Comparison of ENCODE assay signal across 16 cellular contexts in the genomic region with DNA sequence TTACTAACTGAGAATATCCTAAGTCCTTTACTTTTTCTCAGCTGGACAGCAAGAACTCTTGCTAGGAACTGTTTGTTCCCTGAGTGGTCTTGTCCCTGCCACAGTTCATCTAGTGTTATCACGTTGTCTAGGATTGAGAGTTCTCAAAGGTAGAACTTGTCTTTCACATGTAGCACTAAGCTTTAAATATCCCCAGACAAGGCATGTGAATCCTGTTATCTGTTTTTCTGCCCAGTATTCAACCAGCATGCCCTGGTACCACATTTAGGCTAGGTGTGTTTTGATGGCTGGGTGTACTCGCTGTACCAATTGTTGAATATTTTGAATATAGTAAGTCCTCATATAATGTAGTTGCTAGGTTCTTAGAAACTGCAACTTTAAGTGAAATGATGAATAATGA. TPM values are rescaled to one million over a fixed set of nuclear protein-coding genes. Genes with fewer than 3 reads are reported as not detected.
DNase-seq lines count a peak whose midpoint lies in the region; ATAC-seq and TF ChIP-seq lines count a peak whose summit lies in the region.
"Had no signal": no experiment of that assay in that cellular context is flagged by ENCODE, and none has a peak within 500 bp of the region (broad histone marks: within the 10 kb centered on the region; RNA-seq: fewer than 3 reads in every experiment).

No MANE protein-coding gene starts in this region.

- TF ChIP-seq CTCF in heart left ventricle (IDR thresholded peaks at IDR 0.05) (no peak), left ventricle myocardium inferior (IDR thresholded peaks at IDR 0.05; ENCODE audit: borderline replicate concordance) (no peak)

- WGBS in heart left ventricle, 4 donors: 50 to 70% (median 58%) methylated on average over 2 of the region's 2 CpGs
- WGBS in right cardiac atrium: 67% methylated on average over 2 of the region's 2 CpGs

- no peak overlapping the region for H3K4me3 ChIP-seq in heart left ventricle
- H3K4me3 ChIP-seq in left ventricle myocardium inferior: no peak overlapping the region
- no peak overlapping the region for H3K4me3 ChIP-seq in right cardiac atrium (ENCODE audit: low read length)
- H3K4me3 ChIP-seq: HAP-1 had no signal

- intact Hi-C loops in Right ventricle myocardium superior (cut with DNase I) (no loop called here), heart left ventricle (cut with DNase I) (no loop called here), left ventricle myocardium inferior (cut with micrococcal nuclease) (no loop called here), right cardiac atrium (cut with DNase I) (no loop called here)

- H3K4me1 ChIP-seq in heart left ventricle: peaks cover 0 to 21% (median 9%) of the 10 kb centered on the region in 12 donors
- H3K4me1 ChIP-seq in left ventricle myocardium inferior: peaks cover 29% of the 10 kb centered on the region
- peaks cover 8% of the 10 kb centered on the region for H3K4me1 ChIP-seq in right cardiac atrium (ENCODE audit: control insufficient read depth, insufficient read depth, low read length)

- no peaks in the 10 kb centered on the region for H3K27me3 ChIP-seq in heart left ventricle
- no peaks in the 10 kb centered on the region for H3K27me3 ChIP-seq in left ventricle myocardium inferior (ENCODE audit: low read depth)
- H3K27me3 ChIP-seq in right cardiac atrium (ENCODE audit: control insufficient read depth, insufficient read depth): no peaks in the 10 kb centered on the region

- H3K9me3 ChIP-seq in heart left ventricle: peaks cover 0 to 11% (median 0%) of the 10 kb centered on the region in 12 donors
- no peaks in the 10 kb centered on the region for H3K9me3 ChIP-seq in left ventricle myocardium inferior (replicated peaks)
- H3K9me3 ChIP-seq in right cardiac atrium (ENCODE audit: control insufficient read depth, low read length): no peaks in the 10 kb centered on the region
- H3K9me3 ChIP-seq: HAP-1 had no signal

- ATAC-seq in Right ventricle myocardium superior (ENCODE audit: poor library complexity) (peak; percentile 93), heart left ventricle (peak; percentile 81 to 89 (median 84)), right cardiac atrium (peak; percentile 77 to 88), GM19351 (IDR thresholded peaks at IDR 0.05; ENCODE audit: unreplicated experiment) (no peak)

- H3K27ac ChIP-seq in heart left ventricle: peak overlapping the region in 7 of 12 donors; percentile 17 to 70 (median 31)
- peak overlapping the region; percentile 70 for H3K27ac ChIP-seq in left ventricle myocardium inferior (replicated peaks)
- H3K27ac ChIP-seq in right cardiac atrium (ENCODE audit: low read length): peak overlapping the region; percentile 61

- TF ChIP-seq POLR2A in heart left ventricle (IDR thresholded peaks at IDR 0.05): no peak

- DNase-seq in Right ventricle myocardium superior (no peak), heart left ventricle (no peak), left ventricle myocardium inferior (no peak), right cardiac atrium (no peak), SK-N-DZ (ENCODE audit: low spot score) (no peak), DMS79 treated with DMSO at 0.1 percent for 48 hours (lab: John Stamatoyannopoulos, UW) (no peak)
- DNase-seq: C1 segment of cervical spinal cord; Calu3; CD4-positive, alpha-beta memory T cell; COR-L47; DMS53; DND-41; GOT3; HFFc6 had no signal

- no peaks in the 10 kb centered on the region for H3K36me3 ChIP-seq in heart left ventricle
- no peaks in the 10 kb centered on the region for H3K36me3 ChIP-seq in left ventricle myocardium inferior
- H3K36me3 ChIP-seq: HAP-1 had no signal

RNA-seq across cellular contexts. Expression of gene PDZD2, which starts 27.9 kb away (rescaled TPM):
- 81.5 TPM for total RNA-seq in Right ventricle myocardium superior
- 100 to 1,000 TPM in 2 of 9 donors, 10 to 100 TPM in 7; 41.3 to 116 (median 82.9) TPM for total RNA-seq in heart left ventricle
- 10 to 100 TPM; 28.3 to 28.6 TPM for polyA plus RNA-seq in heart left ventricle
- total RNA-seq in left ventricle myocardium inferior: 120 TPM
- 100 to 1,000 TPM; 103 to 188 (median 111) TPM for total RNA-seq in right cardiac atrium
- 40.4 TPM for polyA plus RNA-seq in right cardiac atrium
- polyA plus RNA-seq in SK-N-DZ (2014; cell fraction: cytosol; rRNA removed): 0.66 and 1.5 TPM in 2 replicates
- polyA plus RNA-seq in SK-N-DZ (2014; cell fraction: nucleus; rRNA removed): 1.6 and 2.6 TPM in 2 replicates
